In genomic region chr6:125779924-125780539, GRCh38 we compare ENCODE assay signal across 1 cellular context.
TF ChIP-seq lines count a peak whose summit lies in the region.

No MANE protein-coding gene starts in this region.

TF ChIP-seq in K562, 482 proteins besides CTCF, POLR2A, EP300 and RAD21 (continued from another document and continues in another):
- TF ChIP-seq CREB3L1 (IDR thresholded peaks at IDR 0.05; ENCODE audit: borderline replicate concordance, low read depth) = no peak
- TF ChIP-seq ZC3H4 (CRISPR knock-in tag; IDR thresholded peaks at IDR 0.05; ENCODE audit: borderline replicate concordance) = no peak
- TF ChIP-seq FOXK2 (conservative IDR thresholded peaks at IDR 0.05 in 1 of 2, IDR thresholded peaks at IDR 0.05 in 1 of 2; ENCODE audit: low read depth in 2 of 2) = peak in 1 of 2 experiments; percentile 88
- TF ChIP-seq THAP7 (CRISPR knock-in tag; IDR thresholded peaks at IDR 0.05) = no peak
- TF ChIP-seq NFRKB (IDR thresholded peaks at IDR 0.05; ENCODE audit: low read depth) = no peak
- no peak for TF ChIP-seq KLF1 (tag; IDR thresholded peaks at IDR 0.05)
- TF ChIP-seq ZNF830 (CRISPR knock-in tag; IDR thresholded peaks at IDR 0.05) = no peak
- TF ChIP-seq ZNF274 (IDR thresholded peaks at IDR 0.05; ENCODE audit: borderline replicate concordance, low read depth, low read length) = no peak
- TF ChIP-seq ZNF239 (CRISPR knock-in tag; IDR thresholded peaks at IDR 0.05) = no peak
- TF ChIP-seq PBX2 (CRISPR knock-in tag; IDR thresholded peaks at IDR 0.05; ENCODE audit: low read depth) = no peak
- no peak for TF ChIP-seq PBX2 (tag; conservative IDR thresholded peaks at IDR 0.05; ENCODE audit: low read depth)
- peak; percentile 46; the same call in 1 of the 2 replicates for TF ChIP-seq ESRRA (IDR thresholded peaks at IDR 0.05; ENCODE audit: borderline replicate concordance, low read depth)
- TF ChIP-seq STAT6 (CRISPR knock-in tag; IDR thresholded peaks at IDR 0.05) = no peak
- TF ChIP-seq PRDM10 (IDR thresholded peaks at IDR 0.05; ENCODE audit: partially characterized antibody) = no peak
- no peak for TF ChIP-seq GMEB1 (CRISPR knock-in tag; IDR thresholded peaks at IDR 0.05)
- no peak for TF ChIP-seq HMG20A (CRISPR knock-in tag; conservative IDR thresholded peaks at IDR 0.05)
- no peak for TF ChIP-seq ZSCAN32 (CRISPR knock-in tag; IDR thresholded peaks at IDR 0.05)
- TF ChIP-seq TEAD4 (IDR thresholded peaks at IDR 0.05; ENCODE audit: low read length) = peak; percentile 82
- TF ChIP-seq TEAD4 (CRISPR knock-in tag; IDR thresholded peaks at IDR 0.05; ENCODE audit: borderline replicate concordance) = no peak
- no peak; the same call in 1 of the 2 replicates for TF ChIP-seq FOXM1 (IDR thresholded peaks at IDR 0.05; ENCODE audit: low read depth)
- no peak for TF ChIP-seq FOXM1 (CRISPR knock-in tag; IDR thresholded peaks at IDR 0.05; ENCODE audit: low read depth)
- TF ChIP-seq NFYB (IDR thresholded peaks at IDR 0.05; ENCODE audit: extremely low read depth, insufficient read length) = no peak
- no peak for TF ChIP-seq NR3C1 (CRISPR knock-in tag; IDR thresholded peaks at IDR 0.05)
- TF ChIP-seq EGR1 (conservative IDR thresholded peaks at IDR 0.05) = no peak
- TF ChIP-seq ZNF407 (IDR thresholded peaks at IDR 0.05; ENCODE audit: low read depth) = peak; percentile 82
- TF ChIP-seq HLTF (IDR thresholded peaks at IDR 0.05) = peak; percentile 87; the same call in 1 of the 2 replicates
- no peak; the same call in 1 of the 2 replicates for TF ChIP-seq MYC (IDR thresholded peaks at IDR 0.05; ENCODE audit: low read depth, low read length)
- no peak for TF ChIP-seq MYC (CRISPR knock-in tag; IDR thresholded peaks at IDR 0.05; ENCODE audit: borderline replicate concordance, low read depth)
- no peak for TF ChIP-seq LEF1 (IDR thresholded peaks at IDR 0.05)
- no peak for TF ChIP-seq ZEB2 (IDR thresholded peaks at IDR 0.05)
- TF ChIP-seq ZBTB43 (CRISPR knock-in tag; IDR thresholded peaks at IDR 0.05) = no peak
- no peak for TF ChIP-seq BHLHE40 (IDR thresholded peaks at IDR 0.05; ENCODE audit: low read length)
- TF ChIP-seq CREB1 (IDR thresholded peaks at IDR 0.05) = peak; percentile 59
- TF ChIP-seq CREB1 (CRISPR knock-in tag; IDR thresholded peaks at IDR 0.05) = no peak
- TF ChIP-seq ZNF184 (CRISPR knock-in tag; IDR thresholded peaks at IDR 0.05) = no peak
